In genomic region chr7:107811934-107812333, GRCh38 we compare ENCODE assay signal across 29 cellular contexts. TPM values are rescaled to one million over a fixed set of nuclear protein-coding genes. Genes with fewer than 3 reads are reported as not detected.
"Had no signal": no experiment of that assay in that cellular context is flagged by ENCODE, and none has a peak within 500 bp of the region (broad histone marks: within the 10 kb centered on the region; RNA-seq: fewer than 3 reads in every experiment).

No MANE protein-coding gene starts in this region.

- H3K9me3 Mint-ChIP-seq: activated naive CD4-positive, alpha-beta T cell treated with anti-CD3 and anti-CD28 coated beads, Interleukin-2, amount 50 U/mL, for 72 hours; activated T-cell treated with anti-CD3 and anti-CD28 coated beads, Interleukin-2, amount 50 U/mL, for 4 hours; IgD-negative memory B cell; T-helper 1 cell treated with Interleukin-12 subunit alpha and Interleukin-12 subunit beta and Interleukin-4 antibody, amounts not matched to agents 30 μg/mL and 1 μg/mL, for 36 hours; WTC11 had no signal

- H3K9me3 ChIP-seq: ascending aorta, body of pancreas, Peyer's patch had no signal

- H3K27ac ChIP-seq: ascending aorta, body of pancreas, KMS-11, Peyer's patch, RWPE1 had no signal

- H3K27ac Mint-ChIP-seq: activated CD8-positive, alpha-beta T cell treated with anti-CD3 and anti-CD28 coated beads, Interleukin-2, amount 10 ng/mL, durations not matched to agents 7 days and 5 days; activated naive CD4-positive, alpha-beta T cell treated with anti-CD3 and anti-CD28 coated beads, Interleukin-2, amount 50 U/mL, for 72 hours; activated naive CD8-positive, alpha-beta T cell treated with anti-CD3 and anti-CD28 coated beads, Interleukin-2, amount 50 U/mL, for 24 hours; IgD-negative memory B cell; T-helper 1 cell treated with Interleukin-12 subunit alpha and Interleukin-12 subunit beta and Interleukin-4 antibody, amounts not matched to agents 30 μg/mL and 1 μg/mL, for 36 hours; WTC11 had no signal

- H3K36me3 ChIP-seq: ascending aorta, Peyer's patch had no signal

- H3K27me3 Mint-ChIP-seq: activated naive CD8-positive, alpha-beta T cell treated with anti-CD3 and anti-CD28 coated beads, Interleukin-2, amount 50 U/mL, for 24 hours had no signal

- H3K36me3 Mint-ChIP-seq: activated naive CD4-positive, alpha-beta T cell treated with anti-CD3 and anti-CD28 coated beads, Interleukin-2, amount 50 U/mL, for 72 hours; IgD-negative memory B cell; WTC11 had no signal

- DNase-seq: activated CD4-positive, alpha-beta T cell treated with anti-CD3 and anti-CD28 coated beads for 48 hours; activated CD4-positive, alpha-beta T cell treated with anti-CD3 and anti-CD28 coated beads, Interleukin-2, amount 50 U/mL, for 4 hours; activated CD4-positive, CD25-positive, alpha-beta regulatory T cell treated with anti-CD3 and anti-CD28 coated beads, Interleukin-2, amount 50 U/mL, for 72 hours; activated CD8-positive, alpha-beta memory T cell treated with anti-CD3 and anti-CD28 coated beads, Interleukin-2, amount 50 U/mL, for 48 hours; activated CD8-positive, alpha-beta T cell treated with anti-CD3 and anti-CD28 coated beads, Interleukin-2, amount 10 ng/mL, durations not matched to agents 7 days and 5 days; activated effector memory CD4-positive, alpha-beta T cell treated with anti-CD3 and anti-CD28 coated beads, Interleukin-2, amount 50 U/mL, for 16 hours; activated naive CD4-positive, alpha-beta T cell treated with Interleukin-2 at 50 U/mL for 16 hours; activated naive CD8-positive, alpha-beta T cell treated with anti-CD3 and anti-CD28 coated beads, Interleukin-2, amount 50 U/mL, for 24 hours; activated T-cell treated with anti-CD3 and anti-CD28 coated beads, Interleukin-2, amount 50 U/mL, for 4 hours; amniotic stem cell; body of pancreas; MM.1S; NCI-H1105; NCI-H1436; NCI-H1694 treated with DMSO at 0.1 percent for 48 hours; NCI-H2081; NCI-H510A treated with DMSO at 0.1 percent for 48 hours; NCI-H69; NK-92 treated with Interleukin-12 subunit alpha and Interleukin-12 subunit beta, amount 100 ng/mL, for 24 hours; Peyer's patch; Right ventricle myocardium superior had no signal

- H3K4me3 Mint-ChIP-seq: activated CD8-positive, alpha-beta T cell treated with anti-CD3 and anti-CD28 coated beads, Interleukin-2, amount 10 ng/mL, durations not matched to agents 7 days and 5 days; activated naive CD8-positive, alpha-beta T cell treated with anti-CD3 and anti-CD28 coated beads, Interleukin-2, amount 50 U/mL, for 24 hours; activated T-cell treated with anti-CD3 and anti-CD28 coated beads, Interleukin-2, amount 50 U/mL, for 4 hours; IgD-negative memory B cell; T-helper 1 cell treated with Interleukin-12 subunit alpha and Interleukin-12 subunit beta and Interleukin-4 antibody, amounts not matched to agents 30 μg/mL and 1 μg/mL, for 36 hours; WTC11 had no signal

- H3K27me3 ChIP-seq: ascending aorta, body of pancreas, Peyer's patch had no signal

- H3K4me3 ChIP-seq: ascending aorta, body of pancreas, Peyer's patch had no signal

- H3K4me1 ChIP-seq: ascending aorta, Peyer's patch had no signal

- H3K4me1 Mint-ChIP-seq: IgD-negative memory B cell, WTC11 had no signal

RNA-seq across cellular contexts. Expression of gene SLC26A3, which starts 8.9 kb away (rescaled TPM):
- total RNA-seq: activated CD8-positive, alpha-beta T cell treated with anti-CD3 and anti-CD28 coated beads, Interleukin-2, amount 10 ng/mL, durations not matched to agents 7 days and 5 days; activated naive CD4-positive, alpha-beta T cell treated with anti-CD3 and anti-CD28 coated beads, Interleukin-2, amount 50 U/mL, for 72 hours; body of pancreas; Right ventricle myocardium superior; SK-MEL-5 had no signal
